ENCODE assay signal across 2 cellular contexts in the genomic region with DNA sequence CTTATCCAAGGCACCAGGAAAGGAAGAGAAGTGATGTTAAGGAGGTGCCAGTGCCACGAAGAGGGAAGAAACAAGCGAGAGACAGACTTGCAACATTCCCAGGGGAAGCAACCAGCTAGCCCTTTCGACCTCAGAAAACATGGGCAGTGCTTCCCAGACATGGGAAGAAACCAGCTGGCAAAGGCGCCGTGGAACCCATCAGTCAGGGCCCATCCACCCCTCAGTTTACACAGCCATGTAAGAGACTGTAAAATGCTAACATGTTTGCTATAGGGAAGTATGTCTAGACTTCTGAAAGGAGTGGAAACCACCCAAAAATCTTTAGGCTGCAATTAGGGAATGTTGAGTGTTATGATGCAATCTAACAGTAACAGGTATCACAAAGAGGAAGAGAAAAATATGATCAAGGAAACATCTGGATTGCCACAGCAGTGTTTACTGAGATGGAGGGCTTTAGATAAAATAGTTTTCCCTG.
TF ChIP-seq lines count a peak whose summit lies in the region.

No MANE protein-coding gene starts in this region.

TF ChIP-seq in endothelial cell of umbilical vein, 7 proteins besides CTCF, POLR2A, EP300 and RAD21:
- TF ChIP-seq JUN (IDR thresholded peaks at IDR 0.05; ENCODE audit: borderline replicate concordance, insufficient read depth, insufficient read length, low read depth) (no peak), MYC (IDR thresholded peaks at IDR 0.05; ENCODE audit: low read depth, low read length) (no peak), EZH2 (IDR thresholded peaks at IDR 0.05; ENCODE audit: borderline replicate concordance, low read depth, low read length, severe bottlenecking) (no peak), FOS (IDR thresholded peaks at IDR 0.05; ENCODE audit: borderline replicate concordance, insufficient read depth, low read length) (no peak), GATA2 (IDR thresholded peaks at IDR 0.05; ENCODE audit: insufficient read depth, insufficient read length, low read depth, low read length) (no peak), POLR2AphosphoS5 (IDR thresholded peaks at IDR 0.05; ENCODE audit: insufficient read depth, low read depth, low read length) (no peak)
- TF ChIP-seq, protein P1, sequence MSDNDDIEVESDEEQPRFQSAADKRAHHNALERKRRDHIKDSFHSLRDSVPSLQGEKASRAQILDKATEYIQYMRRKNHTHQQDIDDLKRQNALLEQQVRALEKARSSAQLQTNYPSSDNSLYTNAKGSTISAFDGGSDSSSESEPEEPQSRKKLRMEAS (IDR thresholded peaks at IDR 0.05; ENCODE audit: insufficient read depth, insufficient read length) = no peak
TF ChIP-seq in endothelial cell of umbilical vein: peak in this region for 0.

TF ChIP-seq in GM23338, 12 proteins besides CTCF, POLR2A, EP300 and RAD21:
- TF ChIP-seq ZNF114 (CRISPR knock-in tag; IDR thresholded peaks at IDR 0.05) (no peak), STAT1 (IDR thresholded peaks at IDR 0.05; ENCODE audit: unreplicated experiment) (no peak), ZNF331 (CRISPR knock-in tag; IDR thresholded peaks at IDR 0.05; ENCODE audit: low read depth) (no peak), EZH2phosphoT487 (IDR thresholded peaks at IDR 0.05; ENCODE audit: unreplicated experiment) (no peak), EZH2 (IDR thresholded peaks at IDR 0.05; ENCODE audit: low read depth, unreplicated experiment) (no peak), JUNB (IDR thresholded peaks at IDR 0.05; ENCODE audit: unreplicated experiment) (no peak), CREB1 (CRISPR knock-in tag; IDR thresholded peaks at IDR 0.05; ENCODE audit: low read depth) (no peak), NANOG (IDR thresholded peaks at IDR 0.05; ENCODE audit: borderline replicate concordance) (no peak), POLR2AphosphoS5 (IDR thresholded peaks at IDR 0.05; ENCODE audit: low read depth) (no peak)
- TF ChIP-seq, protein P2, sequence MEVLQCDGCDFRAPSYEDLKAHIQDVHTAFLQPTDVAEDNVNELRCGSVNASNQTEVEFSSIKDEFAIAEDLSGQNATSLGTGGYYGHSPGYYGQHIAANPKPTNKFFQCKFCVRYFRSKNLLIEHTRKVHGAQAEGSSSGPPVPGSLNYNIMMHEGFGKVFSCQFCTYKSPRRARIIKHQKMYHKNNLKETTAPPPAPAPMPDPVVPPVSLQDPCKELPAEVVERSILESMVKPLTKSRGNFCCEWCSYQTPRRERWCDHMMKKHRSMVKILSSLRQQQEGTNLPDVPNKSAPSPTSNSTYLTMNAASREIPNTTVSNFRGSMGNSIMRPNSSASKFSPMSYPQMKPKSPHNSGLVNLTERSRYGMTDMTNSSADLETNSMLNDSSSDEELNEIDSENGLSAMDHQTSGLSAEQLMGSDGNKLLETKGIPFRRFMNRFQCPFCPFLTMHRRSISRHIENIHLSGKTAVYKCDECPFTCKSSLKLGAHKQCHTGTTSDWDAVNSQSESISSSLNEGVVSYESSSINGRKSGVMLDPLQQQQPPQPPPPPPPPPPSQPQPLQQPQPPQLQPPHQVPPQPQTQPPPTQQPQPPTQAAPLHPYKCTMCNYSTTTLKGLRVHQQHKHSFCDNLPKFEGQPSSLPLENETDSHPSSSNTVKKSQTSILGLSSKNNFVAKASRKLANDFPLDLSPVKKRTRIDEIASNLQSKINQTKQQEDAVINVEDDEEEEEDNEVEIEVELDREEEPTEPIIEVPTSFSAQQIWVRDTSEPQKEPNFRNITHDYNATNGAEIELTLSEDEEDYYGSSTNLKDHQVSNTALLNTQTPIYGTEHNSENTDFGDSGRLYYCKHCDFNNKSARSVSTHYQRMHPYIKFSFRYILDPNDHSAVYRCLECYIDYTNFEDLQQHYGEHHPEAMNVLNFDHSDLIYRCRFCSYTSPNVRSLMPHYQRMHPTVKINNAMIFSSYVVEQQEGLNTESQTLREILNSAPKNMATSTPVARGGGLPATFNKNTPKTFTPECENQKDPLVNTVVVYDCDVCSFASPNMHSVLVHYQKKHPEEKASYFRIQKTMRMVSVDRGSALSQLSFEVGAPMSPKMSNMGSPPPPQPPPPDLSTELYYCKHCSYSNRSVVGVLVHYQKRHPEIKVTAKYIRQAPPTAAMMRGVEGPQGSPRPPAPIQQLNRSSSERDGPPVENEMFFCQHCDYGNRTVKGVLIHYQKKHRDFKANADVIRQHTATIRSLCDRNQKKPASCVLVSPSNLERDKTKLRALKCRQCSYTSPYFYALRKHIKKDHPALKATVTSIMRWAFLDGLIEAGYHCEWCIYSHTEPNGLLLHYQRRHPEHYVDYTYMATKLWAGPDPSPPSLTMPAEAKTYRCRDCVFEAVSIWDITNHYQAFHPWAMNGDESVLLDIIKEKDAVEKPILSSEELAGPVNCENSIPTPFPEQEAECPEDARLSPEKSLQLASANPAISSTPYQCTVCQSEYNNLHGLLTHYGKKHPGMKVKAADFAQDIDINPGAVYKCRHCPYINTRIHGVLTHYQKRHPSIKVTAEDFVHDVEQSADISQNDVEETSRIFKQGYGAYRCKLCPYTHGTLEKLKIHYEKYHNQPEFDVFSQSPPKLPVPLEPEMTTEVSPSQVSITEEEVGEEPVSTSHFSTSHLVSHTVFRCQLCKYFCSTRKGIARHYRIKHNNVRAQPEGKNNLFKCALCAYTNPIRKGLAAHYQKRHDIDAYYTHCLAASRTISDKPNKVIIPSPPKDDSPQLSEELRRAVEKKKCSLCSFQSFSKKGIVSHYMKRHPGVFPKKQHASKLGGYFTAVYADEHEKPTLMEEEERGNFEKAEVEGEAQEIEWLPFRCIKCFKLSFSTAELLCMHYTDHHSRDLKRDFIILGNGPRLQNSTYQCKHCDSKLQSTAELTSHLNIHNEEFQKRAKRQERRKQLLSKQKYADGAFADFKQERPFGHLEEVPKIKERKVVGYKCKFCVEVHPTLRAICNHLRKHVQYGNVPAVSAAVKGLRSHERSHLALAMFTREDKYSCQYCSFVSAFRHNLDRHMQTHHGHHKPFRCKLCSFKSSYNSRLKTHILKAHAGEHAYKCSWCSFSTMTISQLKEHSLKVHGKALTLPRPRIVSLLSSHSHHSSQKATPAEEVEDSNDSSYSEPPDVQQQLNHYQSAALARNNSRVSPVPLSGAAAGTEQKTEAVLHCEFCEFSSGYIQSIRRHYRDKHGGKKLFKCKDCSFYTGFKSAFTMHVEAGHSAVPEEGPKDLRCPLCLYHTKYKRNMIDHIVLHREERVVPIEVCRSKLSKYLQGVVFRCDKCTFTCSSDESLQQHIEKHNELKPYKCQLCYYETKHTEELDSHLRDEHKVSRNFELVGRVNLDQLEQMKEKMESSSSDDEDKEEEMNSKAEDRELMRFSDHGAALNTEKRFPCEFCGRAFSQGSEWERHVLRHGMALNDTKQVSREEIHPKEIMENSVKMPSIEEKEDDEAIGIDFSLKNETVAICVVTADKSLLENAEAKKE (CRISPR knock-in tag; IDR thresholded peaks at IDR 0.05) = no peak
- TF ChIP-seq, protein P3, sequence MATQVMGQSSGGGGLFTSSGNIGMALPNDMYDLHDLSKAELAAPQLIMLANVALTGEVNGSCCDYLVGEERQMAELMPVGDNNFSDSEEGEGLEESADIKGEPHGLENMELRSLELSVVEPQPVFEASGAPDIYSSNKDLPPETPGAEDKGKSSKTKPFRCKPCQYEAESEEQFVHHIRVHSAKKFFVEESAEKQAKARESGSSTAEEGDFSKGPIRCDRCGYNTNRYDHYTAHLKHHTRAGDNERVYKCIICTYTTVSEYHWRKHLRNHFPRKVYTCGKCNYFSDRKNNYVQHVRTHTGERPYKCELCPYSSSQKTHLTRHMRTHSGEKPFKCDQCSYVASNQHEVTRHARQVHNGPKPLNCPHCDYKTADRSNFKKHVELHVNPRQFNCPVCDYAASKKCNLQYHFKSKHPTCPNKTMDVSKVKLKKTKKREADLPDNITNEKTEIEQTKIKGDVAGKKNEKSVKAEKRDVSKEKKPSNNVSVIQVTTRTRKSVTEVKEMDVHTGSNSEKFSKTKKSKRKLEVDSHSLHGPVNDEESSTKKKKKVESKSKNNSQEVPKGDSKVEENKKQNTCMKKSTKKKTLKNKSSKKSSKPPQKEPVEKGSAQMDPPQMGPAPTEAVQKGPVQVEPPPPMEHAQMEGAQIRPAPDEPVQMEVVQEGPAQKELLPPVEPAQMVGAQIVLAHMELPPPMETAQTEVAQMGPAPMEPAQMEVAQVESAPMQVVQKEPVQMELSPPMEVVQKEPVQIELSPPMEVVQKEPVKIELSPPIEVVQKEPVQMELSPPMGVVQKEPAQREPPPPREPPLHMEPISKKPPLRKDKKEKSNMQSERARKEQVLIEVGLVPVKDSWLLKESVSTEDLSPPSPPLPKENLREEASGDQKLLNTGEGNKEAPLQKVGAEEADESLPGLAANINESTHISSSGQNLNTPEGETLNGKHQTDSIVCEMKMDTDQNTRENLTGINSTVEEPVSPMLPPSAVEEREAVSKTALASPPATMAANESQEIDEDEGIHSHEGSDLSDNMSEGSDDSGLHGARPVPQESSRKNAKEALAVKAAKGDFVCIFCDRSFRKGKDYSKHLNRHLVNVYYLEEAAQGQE (IDR thresholded peaks at IDR 0.05; ENCODE audit: unreplicated experiment) = no peak
- TF ChIP-seq, protein P4, sequence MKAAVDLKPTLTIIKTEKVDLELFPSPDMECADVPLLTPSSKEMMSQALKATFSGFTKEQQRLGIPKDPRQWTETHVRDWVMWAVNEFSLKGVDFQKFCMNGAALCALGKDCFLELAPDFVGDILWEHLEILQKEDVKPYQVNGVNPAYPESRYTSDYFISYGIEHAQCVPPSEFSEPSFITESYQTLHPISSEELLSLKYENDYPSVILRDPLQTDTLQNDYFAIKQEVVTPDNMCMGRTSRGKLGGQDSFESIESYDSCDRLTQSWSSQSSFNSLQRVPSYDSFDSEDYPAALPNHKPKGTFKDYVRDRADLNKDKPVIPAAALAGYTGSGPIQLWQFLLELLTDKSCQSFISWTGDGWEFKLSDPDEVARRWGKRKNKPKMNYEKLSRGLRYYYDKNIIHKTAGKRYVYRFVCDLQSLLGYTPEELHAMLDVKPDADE (IDR thresholded peaks at IDR 0.05) = no peak
